ENCODE assay signal across 11 cellular contexts in genomic region chr17:40645932-40646331, GRCh38. TPM values are rescaled to one million over a fixed set of nuclear protein-coding genes. Genes with fewer than 3 reads are reported as not detected.
DNase-seq lines count a peak whose midpoint lies in the region; ATAC-seq, FAIRE-seq and TF ChIP-seq lines count a peak whose summit lies in the region.
"Had no signal": no experiment of that assay in that cellular context is flagged by ENCODE, and none has a peak within 500 bp of the region (broad histone marks: within the 10 kb centered on the region; RNA-seq: fewer than 3 reads in every experiment).

No MANE protein-coding gene starts in this region.

- BruUV-seq in GM12878 (replicated peaks; lab: Mats Ljungman, UMichigan): no TSS peak

- intact Hi-C loops in CD4-positive, alpha-beta T cell (cut with DNase I, micrococcal nuclease): loop anchor here (2.0 to 10.0 kb wide), 2 partner anchors 25 to 1039 kb away; partner anchors contain the start of gene EIF1 (in 1 of the 2)
- intact Hi-C loops in GM12878 (cut with micrococcal nuclease; ENCODE audit: unreplicated experiment): loop anchor here (5.0 kb wide), 1 partner anchor 81 kb away; no protein-coding TSS in a partner anchor
- intact Hi-C loops in naive thymus-derived CD4-positive, alpha-beta T cell (cut with micrococcal nuclease): loop anchor here (5.0 to 10.0 kb wide), 3 partner anchors 169 to 1221 kb away; partner anchors contain the start of gene KLHL11 (in 1 of the 2)

- SMC1A ChIA-PET in GM12878 (lab: Charles Lee; ENCODE audit: uncharacterized antibody, unreplicated experiment): interaction anchor here (0.6 to 2.2 kb wide), 16 partner anchors 15 to 1549 kb away, joined by 3 to 15 read pairs (median 4); no protein-coding TSS in a partner anchor

- ATAC-seq in CD4-positive, alpha-beta T cell (ENCODE audit: poor library complexity): no peak
- ATAC-seq in GM12878 (no peak), GM18858 (IDR thresholded peaks at IDR 0.05; ENCODE audit: unreplicated experiment) (no peak), GM19395 (IDR thresholded peaks at IDR 0.05; ENCODE audit: unreplicated experiment) (no peak)
- no peak for ATAC-seq in naive thymus-derived CD4-positive, alpha-beta T cell

- no peak for TF ChIP-seq EP300 in GM12878 (IDR thresholded peaks at IDR 0.05; ENCODE audit: borderline replicate concordance in 1 of 2, control insufficient read depth in 1 of 2, low read depth in 2 of 2, low read length in 2 of 2)

- H3K9me3 ChIP-seq in CD4-positive, alpha-beta T cell (ENCODE audit: control insufficient read depth, low read length): no peaks in the 10 kb centered on the region
- H3K9me3 ChIP-seq in HUES64 (ENCODE audit: insufficient read depth, low read depth, low read length): no peaks in the 10 kb centered on the region
- no peaks in the 10 kb centered on the region for H3K9me3 ChIP-seq in GM12878 (replicated peaks; ENCODE audit: control insufficient read depth, insufficient read depth, low read length)
- no peaks in the 10 kb centered on the region for H3K9me3 ChIP-seq in naive thymus-derived CD4-positive, alpha-beta T cell (ENCODE audit: control insufficient read depth in 2 of 3, low read length in 3 of 3)

- peak overlapping the region; percentile 100 for H3K4me3 ChIP-seq in HUES64 (ENCODE audit: low read length)
- H3K4me3 ChIP-seq in GM12878: peak overlapping the region; percentile 89
- no peak overlapping the region for H3K4me3 ChIP-seq in naive thymus-derived CD4-positive, alpha-beta T cell (ENCODE audit: low read length)

- H3K27ac Mint-ChIP-seq in CD4-positive, alpha-beta T cell: peak overlapping the region; percentile 97
- H3K27ac Mint-ChIP-seq in naive thymus-derived CD4-positive, alpha-beta T cell: peak overlapping the region in 1 of 9 donors; percentile 25
- H3K27ac Mint-ChIP-seq: dendritic cell treated with granulocyte-macrophage colony-stimulating factor and Interleukin-4, amounts not matched to agents 40 ng/mL and 50 ng/mL, for 4 days had no signal

- no peak overlapping the region for H3K27ac ChIP-seq in CD4-positive, alpha-beta T cell (ENCODE audit: low read depth, low read length)
- H3K27ac ChIP-seq in HUES64 (ENCODE audit: low read depth, low read length) (no peak overlapping the region), GM12878 (ENCODE audit: control insufficient read depth, insufficient read depth) (no peak overlapping the region)
- H3K27ac ChIP-seq in naive thymus-derived CD4-positive, alpha-beta T cell (ENCODE audit: low read depth, low read length): peak overlapping the region; percentile 9

- CTCF ChIA-PET in CD4-positive, alpha-beta T cell (lab: Charles Lee): interaction anchor here (0.9 to 2.5 kb wide), 4 partner anchors 16 to 26 kb away, joined by 3 to 8 read pairs (median 4); no protein-coding TSS in a partner anchor
- CTCF ChIA-PET in GM12878 (lab: Yijun Ruan, JAX): interaction anchor here (0.5 to 5.8 kb wide), 15 partner anchors 11 to 1030 kb away, joined by 3 to 36 read pairs (median 4); partner anchors contain the start of gene CDC6
- CTCF ChIA-PET in naive thymus-derived CD4-positive, alpha-beta T cell (lab: Charles Lee): interaction anchor here (1.1 kb wide), 1 partner anchor 43 kb away, joined by 4 read pairs; no protein-coding TSS in a partner anchor

- POLR2A ChIA-PET in CD4-positive, alpha-beta T cell (lab: Charles Lee): interaction anchor here (1.3 to 4.3 kb wide), 5 partner anchors 14 to 1043 kb away, joined by 4 to 37 read pairs (median 14); partner anchors contain the start of gene EIF1
- POLR2A ChIA-PET in GM12878 (lab: Charles Lee): interaction anchor here (0.7 to 3.3 kb wide), 5 partner anchors 8 to 176 kb away, joined by 3 to 16 read pairs (median 4); partner anchors contain the start of gene KRT222
- POLR2A ChIA-PET in naive thymus-derived CD4-positive, alpha-beta T cell (lab: Charles Lee): interaction anchor here (0.7 to 3.8 kb wide), 9 partner anchors 9 to 173 kb away, joined by 3 to 29 read pairs (median 4); partner anchors contain the start of gene CCR7

- TF ChIP-seq CTCF in CD4-positive, alpha-beta T cell (IDR thresholded peaks at IDR 0.05): no peak
- no peak for TF ChIP-seq CTCF in GM12878 (IDR thresholded peaks at IDR 0.05 in 2 of 3, conservative IDR thresholded peaks at IDR 0.05 in 1 of 3; ENCODE audit: control insufficient read depth in 2 of 3, extremely low read depth in 1 of 3, insufficient read depth in 1 of 3, low read depth in 3 of 3, low read length in 3 of 3)

- no peaks in the 10 kb centered on the region for H3K9me3 Mint-ChIP-seq in CD4-positive, alpha-beta T cell
- peaks cover 0 to 2% (median 0%) of the 10 kb centered on the region in 11 donors for H3K9me3 Mint-ChIP-seq in naive thymus-derived CD4-positive, alpha-beta T cell
- H3K9me3 Mint-ChIP-seq: dendritic cell treated with granulocyte-macrophage colony-stimulating factor and Interleukin-4, amounts not matched to agents 40 ng/mL and 50 ng/mL, for 4 days had no signal

- peaks cover 52% of the 10 kb centered on the region for H3K36me3 ChIP-seq in HUES64 (ENCODE audit: insufficient read depth, low read length)
- H3K36me3 ChIP-seq in GM12878 (ENCODE audit: control insufficient read depth in 2 of 2, insufficient read depth in 2 of 2, low read length in 1 of 2): peaks cover 0 to 4% of the 10 kb centered on the region in 2 experiments; a peak in 1 of 4 replicates
- peaks cover 15 to 36% (median 21%) of the 10 kb centered on the region in 3 experiments for H3K36me3 ChIP-seq in naive thymus-derived CD4-positive, alpha-beta T cell (ENCODE audit: control insufficient read depth in 2 of 3, insufficient read depth in 3 of 3, low read length in 3 of 3)

- H3K4me1 Mint-ChIP-seq in CD4-positive, alpha-beta T cell (ENCODE audit: low read depth): peaks cover 62% of the 10 kb centered on the region
- H3K4me1 Mint-ChIP-seq in naive thymus-derived CD4-positive, alpha-beta T cell: peaks cover 37 to 80% (median 59%) of the 10 kb centered on the region in 7 donors

- H3K9ac ChIP-seq in HUES64 (ENCODE audit: low read depth, low read length) (no peak overlapping the region), GM12878 (ENCODE audit: control insufficient read depth, insufficient read depth, low read length) (no peak overlapping the region)

- TF ChIP-seq POLR2A in GM12878 (IDR thresholded peaks at IDR 0.05; ENCODE audit: low read depth, low read length): no peak

- no peak overlapping the region for H2AFZ ChIP-seq in GM12878 (ENCODE audit: control insufficient read depth, low read depth, low read length)

- peaks cover 13% of the 10 kb centered on the region for H3K4me1 ChIP-seq in HUES64 (ENCODE audit: insufficient read depth, low read length)
- no peaks in the 10 kb centered on the region for H3K4me1 ChIP-seq in GM12878 (ENCODE audit: control insufficient read depth, insufficient read depth, low read length)
- H3K4me1 ChIP-seq in naive thymus-derived CD4-positive, alpha-beta T cell (ENCODE audit: control insufficient read depth in 2 of 2, insufficient read depth in 2 of 2, low read length in 2 of 2): peaks cover 11 to 33% of the 10 kb centered on the region in 2 donors

- in situ Hi-C loops in GM12878 (cut with MboI): no loop called here

- H3K4me3 Mint-ChIP-seq in CD4-positive, alpha-beta T cell: peak overlapping the region; percentile 69
- peak overlapping the region in 7 of 10 donors; percentile 5 to 89 (median 42) for H3K4me3 Mint-ChIP-seq in naive thymus-derived CD4-positive, alpha-beta T cell

- no peak for TF ChIP-seq RAD21 in GM12878 (IDR thresholded peaks at IDR 0.05; ENCODE audit: insufficient read depth, low read depth, low read length)

- RAD21 ChIA-PET in GM12878 (lab: Charles Lee; ENCODE audit: unreplicated experiment): interaction anchor here (0.7 to 4.4 kb wide), 10 partner anchors 9 to 1022 kb away, joined by 3 to 37 read pairs (median 8); no protein-coding TSS in a partner anchor

- H3K36me3 Mint-ChIP-seq in CD4-positive, alpha-beta T cell (ENCODE audit: low read depth): peaks cover 69% of the 10 kb centered on the region
- peaks cover 9 to 29% (median 19%) of the 10 kb centered on the region in 5 donors for H3K36me3 Mint-ChIP-seq in naive thymus-derived CD4-positive, alpha-beta T cell

- no peak for FAIRE-seq in GM12878 (lab: Jason Lieb, UNC)

- H3K27me3 ChIP-seq in CD4-positive, alpha-beta T cell (ENCODE audit: control insufficient read depth, insufficient read depth, low read length): no peaks in the 10 kb centered on the region
- H3K27me3 ChIP-seq in HUES64 (ENCODE audit: insufficient read depth, low read length) (no peaks in the 10 kb centered on the region), GM12878 (replicated peaks in 1 of 2; ENCODE audit: control insufficient read depth in 2 of 2, insufficient read depth in 2 of 2, low read length in 1 of 2) (no peaks in the 10 kb centered on the region)
- H3K27me3 ChIP-seq in naive thymus-derived CD4-positive, alpha-beta T cell (ENCODE audit: control insufficient read depth in 2 of 2, insufficient read depth in 2 of 2, low read length in 2 of 2): no peaks in the 10 kb centered on the region

- WGBS in HUES64: 98% methylated on average over 2 of the region's 2 CpGs
- WGBS in GM12878 (ENCODE audit: insufficient coverage, insufficient replicate concordance, low lambda C conversion rate, missing lambda C conversion rate): 54% methylated on average over 2 of the region's 2 CpGs

- peak overlapping the region; percentile 75; the same call in 1 of the 2 replicates for H3K4me2 ChIP-seq in GM12878 (ENCODE audit: control insufficient read depth, insufficient read depth)

- no peaks in the 10 kb centered on the region for H3K27me3 Mint-ChIP-seq in CD4-positive, alpha-beta T cell
- no peaks in the 10 kb centered on the region for H3K27me3 Mint-ChIP-seq in naive thymus-derived CD4-positive, alpha-beta T cell
- H3K27me3 Mint-ChIP-seq: dendritic cell treated with granulocyte-macrophage colony-stimulating factor and Interleukin-4, amounts not matched to agents 40 ng/mL and 50 ng/mL, for 4 days had no signal

- no peak for DNase-seq in CD4-positive, alpha-beta T cell
- no peak for DNase-seq in GM12878 (ENCODE audit: low read depth, low spot score)
- DNase-seq in naive thymus-derived CD4-positive, alpha-beta T cell: no peak
- DNase-seq in NCI-H748 treated with DMSO at 0.1 percent for 48 hours (lab: John Stamatoyannopoulos, UW): no peak
- no peak for DNase-seq in HuH-7 (ENCODE audit: low spot score)
- DNase-seq: NCI-H69; stimulated activated CD4-positive, alpha-beta T cell treated with anti-CD3 and anti-CD28 coated beads, Interleukin-4, amount 100 ng/mL, for 1 hour had no signal

- no peaks in the 10 kb centered on the region for H4K20me1 ChIP-seq in GM12878 (ENCODE audit: control insufficient read depth, insufficient read depth)

- H3K79me2 ChIP-seq in GM12878 (ENCODE audit: control insufficient read depth, insufficient read depth, low read length): peaks cover 37% of the 10 kb centered on the region

RNA-seq across cellular contexts. Expression of gene SMARCE1, which starts 1.7 kb away (rescaled TPM):
- total RNA-seq in CD4-positive, alpha-beta T cell: 10 to 100 TPM; 65.4 to 68.6 TPM
- polyA plus RNA-seq in HUES64 (2013, experiment 1 of 2): 142 TPM
- polyA plus RNA-seq in HUES64 (2013, experiment 2 of 2): 172 TPM
- total RNA-seq in GM12878 (2013; cell fraction: nucleolus; rRNA removed): 209 and 233 TPM in 2 replicates
- total RNA-seq in GM12878 (2014; rRNA removed) (91.5 and 109 TPM in 2 replicates), GM12878 (2014; rRNA removed; fragmentation: Illumina TruSeq; extraction: Trizol) (137 and 141 TPM in 2 replicates), GM12878 (2021) (114 and 123 TPM in 2 replicates)
- 58.9 TPM for polyA plus RNA-seq in GM12878 (2011; ENCODE audit: low read depth)
- polyA plus RNA-seq in GM12878 (2011; rRNA removed) (87.9 and 109 TPM in 2 replicates), GM12878 (2014; fragmentation: Illumina TruSeq; extraction: Trizol) (171 and 201 TPM in 2 replicates), GM12878 (2014; fragmentation: Nextera tagmentation; extraction: Ambion mirVana) (100 to 1,000 TPM; 124 to 145 TPM), GM12878 (2014; rRNA removed) (92.9 and 95.7 TPM in 2 replicates), GM12878 (2016; fragmentation: Nextera tagmentation; extraction: Ambion mirVana) (100 to 1,000 TPM; 184 to 191 TPM)
- polyA plus RNA-seq in GM12878 (2011; cell fraction: cytosol; rRNA removed): 35.1 and 38.7 TPM in 2 replicates
- 55.5 and 60.3 TPM in 2 replicates for polyA plus RNA-seq in GM12878 (2011; cell fraction: nucleus; rRNA removed)
- 72.6 and 83.4 TPM in 2 replicates for polyA plus RNA-seq in GM12878 (2012)
- polyA minus RNA-seq in GM12878 (2011; rRNA and poly(A)+ RNA removed): 44.1 and 64.2 TPM in 2 replicates
- 21.4 and 21.6 TPM in 2 replicates for polyA minus RNA-seq in GM12878 (2011; cell fraction: cytosol; rRNA and poly(A)+ RNA removed)
- 84.5 and 113 TPM in 2 replicates for polyA minus RNA-seq in GM12878 (2011; cell fraction: nucleus; rRNA and poly(A)+ RNA removed)
- total RNA-seq in naive thymus-derived CD4-positive, alpha-beta T cell: 100 to 1,000 TPM in 1 of 5 experiments, 10 to 100 TPM in 4; 65.4 to 101 (median 79.2) TPM
- polyA plus RNA-seq in naive thymus-derived CD4-positive, alpha-beta T cell: 100 to 1,000 TPM; 142 to 184 TPM

RNA-seq across cellular contexts. Expression of gene KRT222, which starts 19.0 kb away (rescaled TPM):
- not detected for total RNA-seq in CD4-positive, alpha-beta T cell
- 0.55 TPM for polyA plus RNA-seq in HUES64 (2013, experiment 1 of 2)
- polyA plus RNA-seq in HUES64 (2013, experiment 2 of 2): 0.25 TPM
- total RNA-seq in GM12878 (2013; cell fraction: nucleolus; rRNA removed): 0.39 TPM in 1 of 2 replicates, not detected in the other
- total RNA-seq in GM12878 (2014; rRNA removed): 0.51 and 0.60 TPM in 2 replicates
- total RNA-seq in GM12878 (2014; rRNA removed; fragmentation: Illumina TruSeq; extraction: Trizol): 0.37 and 0.54 TPM in 2 replicates
- total RNA-seq in GM12878 (2021): 0.08 and 0.21 TPM in 2 replicates
- polyA plus RNA-seq in GM12878 (2011; ENCODE audit: low read depth): not detected
- 6.4 and 10.6 TPM in 2 replicates for polyA plus RNA-seq in GM12878 (2011; rRNA removed)
- 1.6 and 2.3 TPM in 2 replicates for polyA plus RNA-seq in GM12878 (2011; cell fraction: cytosol; rRNA removed)
- 1.9 and 2.4 TPM in 2 replicates for polyA plus RNA-seq in GM12878 (2011; cell fraction: nucleus; rRNA removed)
- not detected in 2 replicates for polyA plus RNA-seq in GM12878 (2012)
- polyA plus RNA-seq in GM12878 (2014; fragmentation: Illumina TruSeq; extraction: Trizol): 0.44 and 1.1 TPM in 2 replicates
- under 1 TPM; 0.74 to 0.95 TPM for polyA plus RNA-seq in GM12878 (2014; fragmentation: Nextera tagmentation; extraction: Ambion mirVana)
- polyA plus RNA-seq in GM12878 (2014; rRNA removed): 0.20 and 0.32 TPM in 2 replicates
- under 1 TPM in 1 of 2 experiments, not detected in 1; 0.31 TPM for polyA plus RNA-seq in GM12878 (2016; fragmentation: Nextera tagmentation; extraction: Ambion mirVana)
- polyA minus RNA-seq in GM12878 (2011; rRNA and poly(A)+ RNA removed): 0.93 and 0.95 TPM in 2 replicates
- 0.94 and 1.1 TPM in 2 replicates for polyA minus RNA-seq in GM12878 (2011; cell fraction: cytosol; rRNA and poly(A)+ RNA removed)
- 2.3 and 2.9 TPM in 2 replicates for polyA minus RNA-seq in GM12878 (2011; cell fraction: nucleus; rRNA and poly(A)+ RNA removed)
- not detected for total RNA-seq in naive thymus-derived CD4-positive, alpha-beta T cell
- not detected for polyA plus RNA-seq in naive thymus-derived CD4-positive, alpha-beta T cell

RNA-seq across cellular contexts. Expression of gene KRT24, which starts 57.6 kb away (rescaled TPM):
- not detected for total RNA-seq in CD4-positive, alpha-beta T cell
- not detected for polyA plus RNA-seq in HUES64 (2013, experiment 1 of 2)
- polyA plus RNA-seq in HUES64 (2013, experiment 2 of 2): not detected
- not detected in 2 replicates for total RNA-seq in GM12878 (2013; cell fraction: nucleolus; rRNA removed)
- total RNA-seq in GM12878 (2014; rRNA removed) (not detected in 2 replicates), GM12878 (2014; rRNA removed; fragmentation: Illumina TruSeq; extraction: Trizol) (not detected in 2 replicates), GM12878 (2021) (not detected in 2 replicates)
- not detected for polyA plus RNA-seq in GM12878 (2011; ENCODE audit: low read depth)
- polyA plus RNA-seq in GM12878 (2011; rRNA removed) (not detected in 2 replicates), GM12878 (2014; fragmentation: Illumina TruSeq; extraction: Trizol) (not detected in 2 replicates), GM12878 (2014; fragmentation: Nextera tagmentation; extraction: Ambion mirVana) (not detected), GM12878 (2014; rRNA removed) (not detected in 2 replicates), GM12878 (2016; fragmentation: Nextera tagmentation; extraction: Ambion mirVana) (not detected)
- not detected in 2 replicates for polyA plus RNA-seq in GM12878 (2011; cell fraction: cytosol; rRNA removed)
- not detected in 2 replicates for polyA plus RNA-seq in GM12878 (2011; cell fraction: nucleus; rRNA removed)
- polyA plus RNA-seq in GM12878 (2012): not detected in 2 replicates
- polyA minus RNA-seq in GM12878 (2011; rRNA and poly(A)+ RNA removed): not detected in 2 replicates
- polyA minus RNA-seq in GM12878 (2011; cell fraction: cytosol; rRNA and poly(A)+ RNA removed): not detected in 2 replicates
- polyA minus RNA-seq in GM12878 (2011; cell fraction: nucleus; rRNA and poly(A)+ RNA removed): not detected in 2 replicates
- not detected for total RNA-seq in naive thymus-derived CD4-positive, alpha-beta T cell
- polyA plus RNA-seq in naive thymus-derived CD4-positive, alpha-beta T cell: not detected
